11 cellular contexts compared by ENCODE assay signal in the genomic region with DNA sequence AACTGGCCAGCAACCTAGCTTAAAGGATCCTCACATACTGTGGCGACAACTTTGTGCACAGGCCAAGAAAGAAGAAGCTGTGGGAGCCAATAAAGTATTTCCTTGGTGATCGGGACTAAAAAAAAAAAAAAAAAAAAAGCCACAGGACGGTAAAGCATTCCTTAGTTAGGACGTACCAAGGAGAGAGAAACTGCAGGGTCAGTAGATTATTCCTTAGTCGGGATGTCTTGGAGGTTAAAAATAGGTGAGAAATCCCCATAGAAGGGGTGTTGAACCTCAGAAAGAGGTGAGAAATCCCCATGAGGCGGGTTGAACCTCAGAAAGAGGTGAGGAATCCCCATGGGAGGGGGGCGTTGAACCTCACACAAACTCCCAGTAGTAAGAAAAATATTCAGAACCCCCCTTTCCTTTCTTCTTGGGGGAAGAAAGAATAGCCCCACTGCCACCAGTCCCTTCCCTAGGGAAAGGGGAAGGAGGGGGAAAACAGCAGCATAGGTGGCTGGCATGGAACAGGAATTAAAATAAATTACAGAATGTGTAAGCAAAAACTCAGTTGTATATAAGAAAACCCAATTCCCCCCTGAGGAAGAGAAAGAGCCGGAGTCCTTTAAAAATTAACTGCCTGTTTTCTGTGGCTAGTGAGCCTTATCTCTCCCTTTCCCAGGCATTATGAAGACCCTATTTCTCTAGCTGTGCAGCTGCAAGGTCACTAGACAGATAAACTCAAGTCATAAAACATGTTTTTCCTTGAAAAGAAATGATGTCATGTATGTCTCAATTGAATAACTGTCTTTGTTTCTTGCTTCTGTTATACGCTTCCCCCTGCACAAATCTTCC. TPM values are rescaled to one million over a fixed set of nuclear protein-coding genes. Genes with fewer than 3 reads are reported as not detected.
A peak's percentile ranks its signal among the peaks of the same experiment; 100 is the strongest.
DNase-seq lines count a peak whose midpoint lies in the region; ATAC-seq, FAIRE-seq and TF ChIP-seq lines count a peak whose summit lies in the region.
"Had no signal": no experiment of that assay in that cellular context is flagged by ENCODE, and none has a peak within 500 bp of the region (broad histone marks: within the 10 kb centered on the region; RNA-seq: fewer than 3 reads in every experiment).

No MANE protein-coding gene starts in this region.

- ATAC-seq in GM12878 (peak; percentile 2; the same call in 2 of the 3 replicates), lower lobe of right lung (no peak), GM21360 (IDR thresholded peaks at IDR 0.05; ENCODE audit: unreplicated experiment) (no peak), GM19328 (IDR thresholded peaks at IDR 0.05; ENCODE audit: unreplicated experiment) (no peak)

- peak overlapping the region; percentile 84 to 92 for H3K27ac ChIP-seq in right atrium auricular region
- peak overlapping the region; percentile 72 for H3K27ac ChIP-seq in GM12878 (ENCODE audit: control insufficient read depth, insufficient read depth)
- peak overlapping the region; percentile 90 for H3K27ac ChIP-seq in lower lobe of right lung
- H3K27ac ChIP-seq in vagina, result peak overlapping the region; percentile 98

- H4K20me1 ChIP-seq in GM12878 (ENCODE audit: control insufficient read depth, insufficient read depth), result no peaks in the 10 kb centered on the region

- H3K4me2 ChIP-seq in GM12878 (ENCODE audit: control insufficient read depth, insufficient read depth), result peak overlapping the region; percentile 31

- TF ChIP-seq POLR2A in GM12878 (IDR thresholded peaks at IDR 0.05; ENCODE audit: low read depth, low read length) (no peak), vagina (IDR thresholded peaks at IDR 0.05) (no peak)

- no peaks in the 10 kb centered on the region for H3K79me2 ChIP-seq in GM12878 (ENCODE audit: control insufficient read depth, insufficient read depth, low read length)

- TF ChIP-seq EP300 in GM12878 (IDR thresholded peaks at IDR 0.05; ENCODE audit: borderline replicate concordance in 1 of 2, control insufficient read depth in 1 of 2, low read depth in 2 of 2, low read length in 2 of 2), result peak in 1 of 2 experiments; percentile 65; a peak in 1 of 4 replicates

- H3K9me3 ChIP-seq in right atrium auricular region (no peaks in the 10 kb centered on the region), GM12878 (replicated peaks; ENCODE audit: control insufficient read depth, insufficient read depth, low read length) (peaks cover 4% of the 10 kb centered on the region; the same call in 2 of the 3 replicates), lower lobe of right lung (no peaks in the 10 kb centered on the region), vagina (no peaks in the 10 kb centered on the region)
- H3K9me3 ChIP-seq: mucosa of descending colon had no signal

- no peak for TF ChIP-seq RAD21 in GM12878 (IDR thresholded peaks at IDR 0.05; ENCODE audit: insufficient read depth, low read depth, low read length)

- 22% methylated on average over 9 of the region's 9 CpGs for WGBS in GM12878 (ENCODE audit: insufficient coverage, insufficient replicate concordance, low lambda C conversion rate, missing lambda C conversion rate)

- peak overlapping the region; percentile 46 for H2AFZ ChIP-seq in GM12878 (ENCODE audit: control insufficient read depth, low read depth, low read length)

- RAD21 ChIA-PET in GM12878 (lab: Charles Lee; ENCODE audit: unreplicated experiment), result interaction anchor here (0.7 to 6.0 kb wide), 5 partner anchors 23 to 178 kb away, joined by 3 to 75 read pairs (median 8); no protein-coding TSS in a partner anchor

- DNase-seq in right atrium auricular region (ENCODE audit: low spot score), result no peak
- no peak for DNase-seq in cardiac septum (ENCODE audit: low spot score)
- peak; percentile 35 for DNase-seq in GM12878 (ENCODE audit: low read depth, low spot score)
- DNase-seq in lower lobe of right lung, result no peak
- DNase-seq in vagina (ENCODE audit: extremely low spot score in 2 of 2), result no peak
- DNase-seq in DMS 273 (lab: John Stamatoyannopoulos, UW; ENCODE audit: unreplicated experiment), result no peak
- DNase-seq: NCI-H446 treated with DMSO at 0.1 percent for 48 hours had no signal

- H3K27me3 ChIP-seq in right atrium auricular region, result no peaks in the 10 kb centered on the region
- no peaks in the 10 kb centered on the region for H3K27me3 ChIP-seq in GM12878 (replicated peaks in 1 of 2; ENCODE audit: control insufficient read depth in 2 of 2, insufficient read depth in 2 of 2, low read length in 1 of 2)
- no peaks in the 10 kb centered on the region for H3K27me3 ChIP-seq in lower lobe of right lung (ENCODE audit: low read depth)
- no peaks in the 10 kb centered on the region for H3K27me3 ChIP-seq in vagina

- POLR2A ChIA-PET in GM12878 (lab: Charles Lee), result interaction anchor here (0.6 to 4.1 kb wide), 4 partner anchors 29 to 1358 kb away, joined by 3 to 24 read pairs (median 5); no protein-coding TSS in a partner anchor

- CTCF ChIA-PET in GM12878 (lab: Yijun Ruan, JAX), result interaction anchor here (0.6 to 1.2 kb wide), 2 partner anchors 199 to 1218 kb away, joined by 3 to 4 read pairs; no protein-coding TSS in a partner anchor

- no TSS peak for BruUV-seq in GM12878 (replicated peaks; lab: Mats Ljungman, UMichigan)

- peaks cover 0 to 20% of the 10 kb centered on the region in 2 donors for H3K4me1 ChIP-seq in right atrium auricular region
- H3K4me1 ChIP-seq in GM12878 (ENCODE audit: control insufficient read depth, insufficient read depth, low read length), result peaks cover 21% of the 10 kb centered on the region
- peaks cover 26% of the 10 kb centered on the region for H3K4me1 ChIP-seq in lower lobe of right lung
- peaks cover 32% of the 10 kb centered on the region for H3K4me1 ChIP-seq in vagina

- intact Hi-C loops in cardiac septum (cut with DNase I) (loop anchor here (10.0 kb wide), 3 partner anchors 148 to 498 kb away; a partner anchor contains a TSS), GM12878 (cut with micrococcal nuclease; ENCODE audit: unreplicated experiment) (no loop called here), lower lobe of right lung (cut with DNase I) (no loop called here), vagina (cut with DNase I) (no loop called here)

- H3K36me3 ChIP-seq in right atrium auricular region (no peaks in the 10 kb centered on the region), GM12878 (ENCODE audit: control insufficient read depth in 2 of 2, insufficient read depth in 2 of 2, low read length in 1 of 2) (no peaks in the 10 kb centered on the region), lower lobe of right lung (no peaks in the 10 kb centered on the region), vagina (no peaks in the 10 kb centered on the region)

- H3K4me3 ChIP-seq in right atrium auricular region (no peak overlapping the region), GM12878 (no peak overlapping the region), lower lobe of right lung (no peak overlapping the region), vagina (peak overlapping the region; percentile 61 to 65)

- FAIRE-seq in GM12878 (lab: Jason Lieb, UNC), result no peak

- TF ChIP-seq CTCF in right atrium auricular region (IDR thresholded peaks at IDR 0.05) (no peak), GM12878 (IDR thresholded peaks at IDR 0.05 in 2 of 3, conservative IDR thresholded peaks at IDR 0.05 in 1 of 3; ENCODE audit: control insufficient read depth in 2 of 3, extremely low read depth in 1 of 3, insufficient read depth in 1 of 3, low read depth in 3 of 3, low read length in 3 of 3) (no peak), lower lobe of right lung (IDR thresholded peaks at IDR 0.05) (no peak), vagina (IDR thresholded peaks at IDR 0.05) (no peak)

- in situ Hi-C loops in GM12878 (cut with MboI), result no loop called here

- SMC1A ChIA-PET in GM12878 (lab: Charles Lee; ENCODE audit: uncharacterized antibody, unreplicated experiment), result interaction anchor here (4.7 to 6.5 kb wide), 3 partner anchors 29 to 197 kb away, joined by 41 to 67 read pairs (median 51); no protein-coding TSS in a partner anchor

- H3K9ac ChIP-seq in GM12878 (ENCODE audit: control insufficient read depth, insufficient read depth, low read length), result no peak overlapping the region

RNA-seq across cellular contexts. Expression of a gene that starts 26.8 kb away (rescaled TPM):
- total RNA-seq in right atrium auricular region (under 1 TPM; 0.28 to 0.59 TPM), cardiac septum (0.19 TPM), GM12878 (2014; rRNA removed) (0.96 and 1.6 TPM in 2 replicates), GM12878 (2014; rRNA removed; fragmentation: Illumina TruSeq; extraction: Trizol) (1.0 and 2.4 TPM in 2 replicates), GM12878 (2021) (0.64 and 1.2 TPM in 2 replicates), lower lobe of right lung (7.5 TPM), vagina (12.8 TPM)
- not detected in 2 replicates for total RNA-seq in GM12878 (2013; cell fraction: nucleolus; rRNA removed)
- polyA plus RNA-seq in GM12878 (2011; ENCODE audit: low read depth), result not detected
- polyA plus RNA-seq in GM12878 (2011; rRNA removed) (0.24 and 0.31 TPM in 2 replicates), GM12878 (2014; fragmentation: Illumina TruSeq; extraction: Trizol) (1.9 and 2.8 TPM in 2 replicates), GM12878 (2014; fragmentation: Nextera tagmentation; extraction: Ambion mirVana) (1 to 10 TPM in 1 of 2 experiments, under 1 TPM in 1; 0.88 to 1.5 TPM), GM12878 (2014; rRNA removed) (0.61 and 2.0 TPM in 2 replicates), GM12878 (2016; fragmentation: Nextera tagmentation; extraction: Ambion mirVana) (under 1 TPM; 0.27 to 0.28 TPM)
- polyA plus RNA-seq in GM12878 (2011; cell fraction: cytosol; rRNA removed), result 0.04 and 0.15 TPM in 2 replicates
- polyA plus RNA-seq in GM12878 (2011; cell fraction: nucleus; rRNA removed), result 0.28 and 0.33 TPM in 2 replicates
- 0.08 and 0.16 TPM in 2 replicates for polyA plus RNA-seq in GM12878 (2012)
- polyA minus RNA-seq in GM12878 (2011; rRNA and poly(A)+ RNA removed), result 0.26 TPM in 1 of 2 replicates, not detected in the other
- polyA minus RNA-seq in GM12878 (2011; cell fraction: cytosol; rRNA and poly(A)+ RNA removed), result 1.8 TPM in 1 of 2 replicates, not detected in the other
- polyA minus RNA-seq in GM12878 (2011; cell fraction: nucleus; rRNA and poly(A)+ RNA removed), result not detected in 2 replicates
- total RNA-seq: Daoy had no signal

RNA-seq across cellular contexts. Expression of a gene that starts 46.5 kb away (rescaled TPM):
- total RNA-seq in right atrium auricular region (not detected), cardiac septum (not detected), GM12878 (2014; rRNA removed) (not detected in 2 replicates), GM12878 (2014; rRNA removed; fragmentation: Illumina TruSeq; extraction: Trizol) (not detected in 2 replicates), GM12878 (2021) (not detected in 2 replicates), lower lobe of right lung (not detected), vagina (not detected)
- total RNA-seq in GM12878 (2013; cell fraction: nucleolus; rRNA removed), result not detected in 2 replicates
- polyA plus RNA-seq in GM12878 (2011; ENCODE audit: low read depth), result not detected
- polyA plus RNA-seq in GM12878 (2011; rRNA removed) (not detected in 2 replicates), GM12878 (2014; fragmentation: Illumina TruSeq; extraction: Trizol) (0.07 TPM in 1 of 2 replicates, not detected in the other), GM12878 (2014; fragmentation: Nextera tagmentation; extraction: Ambion mirVana) (under 1 TPM in 1 of 2 experiments, not detected in 1; 0.34 TPM), GM12878 (2014; rRNA removed) (not detected in 2 replicates), GM12878 (2016; fragmentation: Nextera tagmentation; extraction: Ambion mirVana) (not detected)
- polyA plus RNA-seq in GM12878 (2011; cell fraction: cytosol; rRNA removed), result not detected in 2 replicates
- polyA plus RNA-seq in GM12878 (2011; cell fraction: nucleus; rRNA removed), result 0.13 TPM in 1 of 2 replicates, not detected in the other
- not detected in 2 replicates for polyA plus RNA-seq in GM12878 (2012)
- not detected in 2 replicates for polyA minus RNA-seq in GM12878 (2011; rRNA and poly(A)+ RNA removed)
- polyA minus RNA-seq in GM12878 (2011; cell fraction: cytosol; rRNA and poly(A)+ RNA removed), result not detected in 2 replicates
- polyA minus RNA-seq in GM12878 (2011; cell fraction: nucleus; rRNA and poly(A)+ RNA removed), result 0.24 TPM in 1 of 2 replicates, not detected in the other
- total RNA-seq: Daoy had no signal

RNA-seq across cellular contexts. Expression of a gene that starts 55.4 kb away (rescaled TPM):
- total RNA-seq in right atrium auricular region (under 1 TPM; 0.82 to 0.94 TPM), cardiac septum (1.1 TPM), GM12878 (2014; rRNA removed) (under 0.01 TPM in 2 replicates), GM12878 (2014; rRNA removed; fragmentation: Illumina TruSeq; extraction: Trizol) (0.05 TPM in 1 of 2 replicates, not detected in the other), GM12878 (2021) (0.21 TPM in 1 of 2 replicates, not detected in the other), lower lobe of right lung (13.6 TPM), vagina (4.4 TPM)
- total RNA-seq in GM12878 (2013; cell fraction: nucleolus; rRNA removed), result 0.20 and 0.48 TPM in 2 replicates
- polyA plus RNA-seq in GM12878 (2011; ENCODE audit: low read depth), result 0.47 TPM
- polyA plus RNA-seq in GM12878 (2011; rRNA removed) (0.39 and 0.50 TPM in 2 replicates), GM12878 (2014; fragmentation: Illumina TruSeq; extraction: Trizol) (0.03 and 0.63 TPM in 2 replicates), GM12878 (2014; fragmentation: Nextera tagmentation; extraction: Ambion mirVana) (under 1 TPM; 0.11 to 0.15 TPM), GM12878 (2014; rRNA removed) (not detected in 2 replicates), GM12878 (2016; fragmentation: Nextera tagmentation; extraction: Ambion mirVana) (under 1 TPM in 1 of 2 experiments, not detected in 1; 0.19 TPM)
- 0.13 and 0.19 TPM in 2 replicates for polyA plus RNA-seq in GM12878 (2011; cell fraction: cytosol; rRNA removed)
- polyA plus RNA-seq in GM12878 (2011; cell fraction: nucleus; rRNA removed), result 0.09 and 0.10 TPM in 2 replicates
- polyA plus RNA-seq in GM12878 (2012), result 0.62 and 0.93 TPM in 2 replicates
- polyA minus RNA-seq in GM12878 (2011; rRNA and poly(A)+ RNA removed), result 0.05 and 0.95 TPM in 2 replicates
- polyA minus RNA-seq in GM12878 (2011; cell fraction: cytosol; rRNA and poly(A)+ RNA removed), result not detected in 2 replicates
- 0.19 and 0.24 TPM in 2 replicates for polyA minus RNA-seq in GM12878 (2011; cell fraction: nucleus; rRNA and poly(A)+ RNA removed)

RNA-seq across cellular contexts. Expression of a gene that starts 57.3 kb away (rescaled TPM):
- total RNA-seq in right atrium auricular region (not detected), cardiac septum (not detected), GM12878 (2014; rRNA removed) (0.60 TPM in 1 of 2 replicates, not detected in the other), GM12878 (2014; rRNA removed; fragmentation: Illumina TruSeq; extraction: Trizol) (0.22 TPM in 1 of 2 replicates, not detected in the other), GM12878 (2021) (not detected in 2 replicates), lower lobe of right lung (not detected), vagina (not detected)
- total RNA-seq in GM12878 (2013; cell fraction: nucleolus; rRNA removed), result not detected in 2 replicates
- polyA plus RNA-seq in GM12878 (2011; ENCODE audit: low read depth), result not detected
- polyA plus RNA-seq in GM12878 (2011; rRNA removed) (not detected in 2 replicates), GM12878 (2014; fragmentation: Illumina TruSeq; extraction: Trizol) (0.09 TPM in 1 of 2 replicates, not detected in the other), GM12878 (2014; fragmentation: Nextera tagmentation; extraction: Ambion mirVana) (under 1 TPM in 1 of 2 experiments, not detected in 1; 0.09 TPM), GM12878 (2014; rRNA removed) (not detected in 2 replicates), GM12878 (2016; fragmentation: Nextera tagmentation; extraction: Ambion mirVana) (not detected)
- not detected in 2 replicates for polyA plus RNA-seq in GM12878 (2011; cell fraction: cytosol; rRNA removed)
- not detected in 2 replicates for polyA plus RNA-seq in GM12878 (2011; cell fraction: nucleus; rRNA removed)
- polyA plus RNA-seq in GM12878 (2012), result not detected in 2 replicates
- polyA minus RNA-seq in GM12878 (2011; rRNA and poly(A)+ RNA removed), result not detected in 2 replicates
- not detected in 2 replicates for polyA minus RNA-seq in GM12878 (2011; cell fraction: cytosol; rRNA and poly(A)+ RNA removed)
- not detected in 2 replicates for polyA minus RNA-seq in GM12878 (2011; cell fraction: nucleus; rRNA and poly(A)+ RNA removed)
- total RNA-seq: Daoy had no signal

Comparison
In these comparisons a context has a peak if more than half of its experiments do, and no peak if none do; other contexts are left out.
1. H3K4me3 ChIP-seq: peak in vagina (2 of 2); none in right atrium auricular region (0 of 2), GM12878 (single experiment) and lower lobe of right lung (single experiment).
2. Peak in every context shown above with its lines, with median percentiles within 50 percentile points of each other: H3K27ac ChIP-seq.